ENCODE assay signal across 20 cellular contexts in genomic region chr13:112451512-112452379, GRCh38.
DNase-seq lines count a peak whose midpoint lies in the region; ATAC-seq and TF ChIP-seq lines count a peak whose summit lies in the region.
"Had no signal": no experiment of that assay in that cellular context is flagged by ENCODE, and none has a peak within 500 bp of the region (broad histone marks: within the 10 kb centered on the region; RNA-seq: fewer than 3 reads in every experiment).

No MANE protein-coding gene starts in this region.

- H3K36me3 ChIP-seq in vagina = no peaks in the 10 kb centered on the region
- H3K36me3 ChIP-seq: brain microvascular endothelial cell, HAP-1, ovary had no signal

- ATAC-seq in activated CD8-positive, alpha-beta memory T cell treated with anti-CD3 and anti-CD28 coated beads, Interleukin-2, amount 10 ng/mL, durations not matched to agents 7 days and 5 days = no peak

- no peaks in the 10 kb centered on the region for H3K36me3 Mint-ChIP-seq in activated CD8-positive, alpha-beta memory T cell treated with anti-CD3 and anti-CD28 coated beads, Interleukin-2, amount 10 ng/mL, durations not matched to agents 7 days and 5 days
- H3K36me3 Mint-ChIP-seq: activated naive CD4-positive, alpha-beta T cell treated with anti-CD3 and anti-CD28 coated beads, Interleukin-2, amount 50 U/mL, for 24 hours had no signal

- DNase-seq in activated effector memory CD4-positive, alpha-beta T cell treated with anti-CD3 and anti-CD28 coated beads, Interleukin-2, amount 50 U/mL, for 16 hours = peak; percentile 50
- DNase-seq in activated effector memory CD4-positive, alpha-beta T cell treated with Interleukin-2 at 50 U/mL for 16 hours = no peak
- DNase-seq in activated CD8-positive, alpha-beta memory T cell treated with anti-CD3 and anti-CD28 coated beads, Interleukin-2, amount 10 ng/mL, durations not matched to agents 7 days and 5 days = peak; percentile 36
- peak; percentile 51 for DNase-seq in islet precursor cell
- peak; percentile 75 to 82 for DNase-seq in vagina (ENCODE audit: extremely low spot score in 2 of 2)
- no peak for DNase-seq in NCI-H2196 (lab: John Stamatoyannopoulos, UW; ENCODE audit: unreplicated experiment)
- no peak for DNase-seq in DMS153 (lab: John Stamatoyannopoulos, UW)
- DNase-seq in SK-N-DZ (ENCODE audit: low spot score) = no peak
- DNase-seq: amniotic stem cell; brain microvascular endothelial cell; C1 segment of cervical spinal cord; DMS53; mammary epithelial cell; ovary; stimulated activated naive CD4-positive, alpha-beta T cell treated with Interleukin-2 at 50 U/mL for 16 hours had no signal

- H3K4me1 ChIP-seq in vagina = no peaks in the 10 kb centered on the region
- H3K4me1 ChIP-seq: HAP-1 had no signal

- no peak overlapping the region for H3K4me3 Mint-ChIP-seq in activated CD8-positive, alpha-beta memory T cell treated with anti-CD3 and anti-CD28 coated beads, Interleukin-2, amount 10 ng/mL, durations not matched to agents 7 days and 5 days
- H3K4me3 Mint-ChIP-seq: activated naive CD4-positive, alpha-beta T cell treated with anti-CD3 and anti-CD28 coated beads, Interleukin-2, amount 50 U/mL, for 24 hours; nephron had no signal

- no peak overlapping the region for H3K27ac Mint-ChIP-seq in activated CD8-positive, alpha-beta memory T cell treated with anti-CD3 and anti-CD28 coated beads, Interleukin-2, amount 10 ng/mL, durations not matched to agents 7 days and 5 days
- H3K27ac Mint-ChIP-seq: activated naive CD4-positive, alpha-beta T cell treated with anti-CD3 and anti-CD28 coated beads, Interleukin-2, amount 50 U/mL, for 24 hours had no signal

- no peak overlapping the region for H3K4me3 ChIP-seq in vagina
- H3K4me3 ChIP-seq: HAP-1, hepatocyte, ovary, skin epidermis had no signal

- CTCF ChIA-PET in activated CD8-positive, alpha-beta memory T cell treated with anti-CD3 and anti-CD28 coated beads, Interleukin-2, amount 10 ng/mL, durations not matched to agents 7 days and 5 days (lab: Charles Lee) = no interaction called here

- no peaks in the 10 kb centered on the region for H3K27me3 ChIP-seq in vagina
- H3K27me3 ChIP-seq: brain microvascular endothelial cell, hepatocyte, ovary had no signal

- H3K4me1 Mint-ChIP-seq in activated CD8-positive, alpha-beta memory T cell treated with anti-CD3 and anti-CD28 coated beads, Interleukin-2, amount 10 ng/mL, durations not matched to agents 7 days and 5 days = no peaks in the 10 kb centered on the region
- H3K4me1 Mint-ChIP-seq: activated naive CD4-positive, alpha-beta T cell treated with anti-CD3 and anti-CD28 coated beads, Interleukin-2, amount 50 U/mL, for 24 hours had no signal

- no peaks in the 10 kb centered on the region for H3K9me3 Mint-ChIP-seq in activated CD8-positive, alpha-beta memory T cell treated with anti-CD3 and anti-CD28 coated beads, Interleukin-2, amount 10 ng/mL, durations not matched to agents 7 days and 5 days (ENCODE audit: low read depth)
- H3K9me3 Mint-ChIP-seq: activated naive CD4-positive, alpha-beta T cell treated with anti-CD3 and anti-CD28 coated beads, Interleukin-2, amount 50 U/mL, for 24 hours had no signal

- no peaks in the 10 kb centered on the region for H3K9me3 ChIP-seq in vagina
- H3K9me3 ChIP-seq: HAP-1, ovary had no signal

- TF ChIP-seq POLR2A in vagina (IDR thresholded peaks at IDR 0.05) = no peak

- no peaks in the 10 kb centered on the region for H3K27me3 Mint-ChIP-seq in activated CD8-positive, alpha-beta memory T cell treated with anti-CD3 and anti-CD28 coated beads, Interleukin-2, amount 10 ng/mL, durations not matched to agents 7 days and 5 days

- intact Hi-C loops in vagina (cut with DNase I) = no loop called here

- TF ChIP-seq CTCF in vagina (IDR thresholded peaks at IDR 0.05) = no peak

- no peak overlapping the region for H3K27ac ChIP-seq in vagina
- H3K27ac ChIP-seq: brain microvascular endothelial cell, hepatocyte, ovary, skin epidermis had no signal

Comparison
In these comparisons a context has a peak if more than half of its experiments do, and no peak if none do; other contexts are left out.
1. DNase-seq: peak in activated effector memory CD4-positive, alpha-beta T cell treated with anti-CD3 and anti-CD28 coated beads, Interleukin-2, amount 50 U/mL, for 16 hours (single experiment), activated CD8-positive, alpha-beta memory T cell treated with anti-CD3 and anti-CD28 coated beads, Interleukin-2, amount 10 ng/mL, durations not matched to agents 7 days and 5 days (single experiment), islet precursor cell (single experiment) and vagina (2 of 2); none in activated effector memory CD4-positive, alpha-beta T cell treated with Interleukin-2 at 50 U/mL for 16 hours (single experiment), NCI-H2196 (single experiment), DMS153 (single experiment) and SK-N-DZ (single experiment).